In the genomic region with DNA sequence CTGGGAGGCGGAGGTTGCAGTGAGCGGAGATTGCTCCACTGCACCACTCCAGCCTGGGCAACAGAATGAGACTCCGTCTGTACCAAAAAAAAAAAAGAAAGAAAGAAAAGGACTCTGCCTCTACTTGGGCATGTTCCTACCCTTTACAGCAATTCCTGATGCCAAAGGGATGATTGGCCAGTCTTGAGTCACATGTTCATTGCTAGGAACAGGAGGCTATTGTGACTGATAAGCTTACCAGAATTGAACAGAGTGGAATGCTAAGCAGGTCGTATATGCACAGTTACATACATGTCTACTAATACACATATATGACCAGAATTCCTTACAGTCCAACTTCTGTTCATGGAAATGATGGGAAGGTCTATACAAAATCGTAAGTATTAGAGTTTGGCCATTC, we compare ENCODE assay signal across 2 cellular contexts.
TF ChIP-seq lines count a peak whose summit lies in the region.

No MANE protein-coding gene starts in this region.

TF ChIP-seq in GM23338, 12 proteins besides CTCF, POLR2A, EP300 and RAD21 (continues in another document):
- TF ChIP-seq EZH2phosphoT487 (IDR thresholded peaks at IDR 0.05; ENCODE audit: unreplicated experiment) (no peak), POLR2AphosphoS5 (IDR thresholded peaks at IDR 0.05; ENCODE audit: low read depth) (no peak), CREB1 (CRISPR knock-in tag; IDR thresholded peaks at IDR 0.05; ENCODE audit: low read depth) (no peak), ETS1 (IDR thresholded peaks at IDR 0.05) (no peak), ZNF331 (CRISPR knock-in tag; IDR thresholded peaks at IDR 0.05; ENCODE audit: low read depth) (no peak), ZNF114 (CRISPR knock-in tag; IDR thresholded peaks at IDR 0.05) (no peak), NANOG (IDR thresholded peaks at IDR 0.05; ENCODE audit: borderline replicate concordance) (no peak), JUNB (IDR thresholded peaks at IDR 0.05; ENCODE audit: unreplicated experiment) (no peak)
- TF ChIP-seq, protein P1, sequence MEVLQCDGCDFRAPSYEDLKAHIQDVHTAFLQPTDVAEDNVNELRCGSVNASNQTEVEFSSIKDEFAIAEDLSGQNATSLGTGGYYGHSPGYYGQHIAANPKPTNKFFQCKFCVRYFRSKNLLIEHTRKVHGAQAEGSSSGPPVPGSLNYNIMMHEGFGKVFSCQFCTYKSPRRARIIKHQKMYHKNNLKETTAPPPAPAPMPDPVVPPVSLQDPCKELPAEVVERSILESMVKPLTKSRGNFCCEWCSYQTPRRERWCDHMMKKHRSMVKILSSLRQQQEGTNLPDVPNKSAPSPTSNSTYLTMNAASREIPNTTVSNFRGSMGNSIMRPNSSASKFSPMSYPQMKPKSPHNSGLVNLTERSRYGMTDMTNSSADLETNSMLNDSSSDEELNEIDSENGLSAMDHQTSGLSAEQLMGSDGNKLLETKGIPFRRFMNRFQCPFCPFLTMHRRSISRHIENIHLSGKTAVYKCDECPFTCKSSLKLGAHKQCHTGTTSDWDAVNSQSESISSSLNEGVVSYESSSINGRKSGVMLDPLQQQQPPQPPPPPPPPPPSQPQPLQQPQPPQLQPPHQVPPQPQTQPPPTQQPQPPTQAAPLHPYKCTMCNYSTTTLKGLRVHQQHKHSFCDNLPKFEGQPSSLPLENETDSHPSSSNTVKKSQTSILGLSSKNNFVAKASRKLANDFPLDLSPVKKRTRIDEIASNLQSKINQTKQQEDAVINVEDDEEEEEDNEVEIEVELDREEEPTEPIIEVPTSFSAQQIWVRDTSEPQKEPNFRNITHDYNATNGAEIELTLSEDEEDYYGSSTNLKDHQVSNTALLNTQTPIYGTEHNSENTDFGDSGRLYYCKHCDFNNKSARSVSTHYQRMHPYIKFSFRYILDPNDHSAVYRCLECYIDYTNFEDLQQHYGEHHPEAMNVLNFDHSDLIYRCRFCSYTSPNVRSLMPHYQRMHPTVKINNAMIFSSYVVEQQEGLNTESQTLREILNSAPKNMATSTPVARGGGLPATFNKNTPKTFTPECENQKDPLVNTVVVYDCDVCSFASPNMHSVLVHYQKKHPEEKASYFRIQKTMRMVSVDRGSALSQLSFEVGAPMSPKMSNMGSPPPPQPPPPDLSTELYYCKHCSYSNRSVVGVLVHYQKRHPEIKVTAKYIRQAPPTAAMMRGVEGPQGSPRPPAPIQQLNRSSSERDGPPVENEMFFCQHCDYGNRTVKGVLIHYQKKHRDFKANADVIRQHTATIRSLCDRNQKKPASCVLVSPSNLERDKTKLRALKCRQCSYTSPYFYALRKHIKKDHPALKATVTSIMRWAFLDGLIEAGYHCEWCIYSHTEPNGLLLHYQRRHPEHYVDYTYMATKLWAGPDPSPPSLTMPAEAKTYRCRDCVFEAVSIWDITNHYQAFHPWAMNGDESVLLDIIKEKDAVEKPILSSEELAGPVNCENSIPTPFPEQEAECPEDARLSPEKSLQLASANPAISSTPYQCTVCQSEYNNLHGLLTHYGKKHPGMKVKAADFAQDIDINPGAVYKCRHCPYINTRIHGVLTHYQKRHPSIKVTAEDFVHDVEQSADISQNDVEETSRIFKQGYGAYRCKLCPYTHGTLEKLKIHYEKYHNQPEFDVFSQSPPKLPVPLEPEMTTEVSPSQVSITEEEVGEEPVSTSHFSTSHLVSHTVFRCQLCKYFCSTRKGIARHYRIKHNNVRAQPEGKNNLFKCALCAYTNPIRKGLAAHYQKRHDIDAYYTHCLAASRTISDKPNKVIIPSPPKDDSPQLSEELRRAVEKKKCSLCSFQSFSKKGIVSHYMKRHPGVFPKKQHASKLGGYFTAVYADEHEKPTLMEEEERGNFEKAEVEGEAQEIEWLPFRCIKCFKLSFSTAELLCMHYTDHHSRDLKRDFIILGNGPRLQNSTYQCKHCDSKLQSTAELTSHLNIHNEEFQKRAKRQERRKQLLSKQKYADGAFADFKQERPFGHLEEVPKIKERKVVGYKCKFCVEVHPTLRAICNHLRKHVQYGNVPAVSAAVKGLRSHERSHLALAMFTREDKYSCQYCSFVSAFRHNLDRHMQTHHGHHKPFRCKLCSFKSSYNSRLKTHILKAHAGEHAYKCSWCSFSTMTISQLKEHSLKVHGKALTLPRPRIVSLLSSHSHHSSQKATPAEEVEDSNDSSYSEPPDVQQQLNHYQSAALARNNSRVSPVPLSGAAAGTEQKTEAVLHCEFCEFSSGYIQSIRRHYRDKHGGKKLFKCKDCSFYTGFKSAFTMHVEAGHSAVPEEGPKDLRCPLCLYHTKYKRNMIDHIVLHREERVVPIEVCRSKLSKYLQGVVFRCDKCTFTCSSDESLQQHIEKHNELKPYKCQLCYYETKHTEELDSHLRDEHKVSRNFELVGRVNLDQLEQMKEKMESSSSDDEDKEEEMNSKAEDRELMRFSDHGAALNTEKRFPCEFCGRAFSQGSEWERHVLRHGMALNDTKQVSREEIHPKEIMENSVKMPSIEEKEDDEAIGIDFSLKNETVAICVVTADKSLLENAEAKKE (CRISPR knock-in tag; IDR thresholded peaks at IDR 0.05): no peak
- TF ChIP-seq, protein P2, sequence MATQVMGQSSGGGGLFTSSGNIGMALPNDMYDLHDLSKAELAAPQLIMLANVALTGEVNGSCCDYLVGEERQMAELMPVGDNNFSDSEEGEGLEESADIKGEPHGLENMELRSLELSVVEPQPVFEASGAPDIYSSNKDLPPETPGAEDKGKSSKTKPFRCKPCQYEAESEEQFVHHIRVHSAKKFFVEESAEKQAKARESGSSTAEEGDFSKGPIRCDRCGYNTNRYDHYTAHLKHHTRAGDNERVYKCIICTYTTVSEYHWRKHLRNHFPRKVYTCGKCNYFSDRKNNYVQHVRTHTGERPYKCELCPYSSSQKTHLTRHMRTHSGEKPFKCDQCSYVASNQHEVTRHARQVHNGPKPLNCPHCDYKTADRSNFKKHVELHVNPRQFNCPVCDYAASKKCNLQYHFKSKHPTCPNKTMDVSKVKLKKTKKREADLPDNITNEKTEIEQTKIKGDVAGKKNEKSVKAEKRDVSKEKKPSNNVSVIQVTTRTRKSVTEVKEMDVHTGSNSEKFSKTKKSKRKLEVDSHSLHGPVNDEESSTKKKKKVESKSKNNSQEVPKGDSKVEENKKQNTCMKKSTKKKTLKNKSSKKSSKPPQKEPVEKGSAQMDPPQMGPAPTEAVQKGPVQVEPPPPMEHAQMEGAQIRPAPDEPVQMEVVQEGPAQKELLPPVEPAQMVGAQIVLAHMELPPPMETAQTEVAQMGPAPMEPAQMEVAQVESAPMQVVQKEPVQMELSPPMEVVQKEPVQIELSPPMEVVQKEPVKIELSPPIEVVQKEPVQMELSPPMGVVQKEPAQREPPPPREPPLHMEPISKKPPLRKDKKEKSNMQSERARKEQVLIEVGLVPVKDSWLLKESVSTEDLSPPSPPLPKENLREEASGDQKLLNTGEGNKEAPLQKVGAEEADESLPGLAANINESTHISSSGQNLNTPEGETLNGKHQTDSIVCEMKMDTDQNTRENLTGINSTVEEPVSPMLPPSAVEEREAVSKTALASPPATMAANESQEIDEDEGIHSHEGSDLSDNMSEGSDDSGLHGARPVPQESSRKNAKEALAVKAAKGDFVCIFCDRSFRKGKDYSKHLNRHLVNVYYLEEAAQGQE (IDR thresholded peaks at IDR 0.05; ENCODE audit: unreplicated experiment): no peak

TF ChIP-seq in GM12878, 131 proteins besides CTCF, POLR2A, EP300 and RAD21:
- TF ChIP-seq POU2F2 (IDR thresholded peaks at IDR 0.05; ENCODE audit: borderline replicate concordance, low read depth, low read length) (no peak), STAT3 (IDR thresholded peaks at IDR 0.05; ENCODE audit: low read depth, low read length) (no peak), CHD1 (IDR thresholded peaks at IDR 0.05; ENCODE audit: low read depth, low read length) (no peak), RAD51 (IDR thresholded peaks at IDR 0.05) (no peak), ZZZ3 (IDR thresholded peaks at IDR 0.05; ENCODE audit: control insufficient read depth, insufficient read length, low read depth) (no peak), ZBED1 (IDR thresholded peaks at IDR 0.05; ENCODE audit: borderline replicate concordance) (no peak), JUND (IDR thresholded peaks at IDR 0.05; ENCODE audit: low read depth, low read length) (no peak), GABPA (IDR thresholded peaks at IDR 0.05; ENCODE audit: low read depth) (no peak), BCL11A (IDR thresholded peaks at IDR 0.05; ENCODE audit: low read depth, low read length) (no peak), ZNF274 (IDR thresholded peaks at IDR 0.05; ENCODE audit: insufficient read depth, insufficient read length) (no peak), PAX8 (IDR thresholded peaks at IDR 0.05) (no peak), WRNIP1 (IDR thresholded peaks at IDR 0.05; ENCODE audit: borderline replicate concordance, low read depth, low read length) (no peak), HDAC2 (IDR thresholded peaks at IDR 0.05) (no peak), HSF1 (IDR thresholded peaks at IDR 0.05; ENCODE audit: low read depth, low read length) (no peak), ZNF687 (IDR thresholded peaks at IDR 0.05) (no peak)
- TF ChIP-seq, protein P3, sequence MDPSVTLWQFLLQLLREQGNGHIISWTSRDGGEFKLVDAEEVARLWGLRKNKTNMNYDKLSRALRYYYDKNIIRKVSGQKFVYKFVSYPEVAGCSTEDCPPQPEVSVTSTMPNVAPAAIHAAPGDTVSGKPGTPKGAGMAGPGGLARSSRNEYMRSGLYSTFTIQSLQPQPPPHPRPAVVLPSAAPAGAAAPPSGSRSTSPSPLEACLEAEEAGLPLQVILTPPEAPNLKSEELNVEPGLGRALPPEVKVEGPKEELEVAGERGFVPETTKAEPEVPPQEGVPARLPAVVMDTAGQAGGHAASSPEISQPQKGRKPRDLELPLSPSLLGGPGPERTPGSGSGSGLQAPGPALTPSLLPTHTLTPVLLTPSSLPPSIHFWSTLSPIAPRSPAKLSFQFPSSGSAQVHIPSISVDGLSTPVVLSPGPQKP (IDR thresholded peaks at IDR 0.05; ENCODE audit: low read depth, low read length): no peak
- TF ChIP-seq, protein P4, sequence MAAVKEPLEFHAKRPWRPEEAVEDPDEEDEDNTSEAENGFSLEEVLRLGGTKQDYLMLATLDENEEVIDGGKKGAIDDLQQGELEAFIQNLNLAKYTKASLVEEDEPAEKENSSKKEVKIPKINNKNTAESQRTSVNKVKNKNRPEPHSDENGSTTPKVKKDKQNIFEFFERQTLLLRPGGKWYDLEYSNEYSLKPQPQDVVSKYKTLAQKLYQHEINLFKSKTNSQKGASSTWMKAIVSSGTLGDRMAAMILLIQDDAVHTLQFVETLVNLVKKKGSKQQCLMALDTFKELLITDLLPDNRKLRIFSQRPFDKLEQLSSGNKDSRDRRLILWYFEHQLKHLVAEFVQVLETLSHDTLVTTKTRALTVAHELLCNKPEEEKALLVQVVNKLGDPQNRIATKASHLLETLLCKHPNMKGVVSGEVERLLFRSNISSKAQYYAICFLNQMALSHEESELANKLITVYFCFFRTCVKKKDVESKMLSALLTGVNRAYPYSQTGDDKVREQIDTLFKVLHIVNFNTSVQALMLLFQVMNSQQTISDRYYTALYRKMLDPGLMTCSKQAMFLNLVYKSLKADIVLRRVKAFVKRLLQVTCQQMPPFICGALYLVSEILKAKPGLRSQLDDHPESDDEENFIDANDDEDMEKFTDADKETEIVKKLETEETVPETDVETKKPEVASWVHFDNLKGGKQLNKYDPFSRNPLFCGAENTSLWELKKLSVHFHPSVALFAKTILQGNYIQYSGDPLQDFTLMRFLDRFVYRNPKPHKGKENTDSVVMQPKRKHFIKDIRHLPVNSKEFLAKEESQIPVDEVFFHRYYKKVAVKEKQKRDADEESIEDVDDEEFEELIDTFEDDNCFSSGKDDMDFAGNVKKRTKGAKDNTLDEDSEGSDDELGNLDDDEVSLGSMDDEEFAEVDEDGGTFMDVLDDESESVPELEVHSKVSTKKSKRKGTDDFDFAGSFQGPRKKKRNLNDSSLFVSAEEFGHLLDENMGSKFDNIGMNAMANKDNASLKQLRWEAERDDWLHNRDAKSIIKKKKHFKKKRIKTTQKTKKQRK (IDR thresholded peaks at IDR 0.05; ENCODE audit: low read depth, low read length): no peak
